ENCODE assay signal across 8 cellular contexts in the genomic region with DNA sequence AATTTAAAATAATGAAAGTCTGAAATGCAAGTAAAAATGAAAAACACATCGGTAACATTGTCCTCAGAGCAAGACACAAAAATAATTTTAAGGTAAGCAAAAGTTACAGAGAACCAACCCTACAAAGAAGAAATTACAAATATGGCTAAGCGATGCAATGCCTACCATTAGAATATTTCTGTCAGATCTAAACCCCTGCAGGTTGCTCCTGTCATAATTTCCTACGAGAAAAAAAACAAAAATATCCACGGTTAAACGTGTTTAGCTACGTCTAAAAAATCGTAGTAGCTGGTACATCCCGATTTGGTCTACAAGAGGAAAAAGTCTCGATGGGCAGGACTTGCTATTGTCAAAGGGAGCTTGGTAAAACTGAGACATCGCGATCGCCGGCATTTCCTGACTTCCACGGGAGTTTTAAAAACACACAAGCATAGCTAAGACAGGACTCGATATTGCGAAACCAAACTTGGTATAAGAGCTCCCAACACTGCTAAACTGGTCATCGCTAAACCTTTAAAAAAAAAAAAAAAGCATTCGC.
DNase-seq lines count a peak whose midpoint lies in the region; ATAC-seq and FAIRE-seq lines count a peak whose summit lies in the region.

No MANE protein-coding gene starts in this region.

- H3K27me3 Mint-ChIP-seq in stimulated activated memory B cell treated with anti-CD40 and anti-IgM and Interleukin-4, amounts not matched to agents 10 μg/mL and 1 μg/mL and 100 μg/mL, for 72 hours = no peaks in the 10 kb centered on the region

- H3K27ac ChIP-seq in angular gyrus (ENCODE audit: low read depth, low read length) = peak overlapping the region; percentile 83

- H3K27ac Mint-ChIP-seq in stimulated activated memory B cell treated with anti-CD40 and anti-IgM and Interleukin-4, amounts not matched to agents 10 μg/mL and 1 μg/mL and 100 μg/mL, for 72 hours = peak overlapping the region; percentile 100

- H3K4me3 ChIP-seq in iPS-11a (ENCODE audit: low read depth, low read length) = peak overlapping the region; percentile 47

- peaks cover 53% of the 10 kb centered on the region for H3K4me1 Mint-ChIP-seq in stimulated activated memory B cell treated with anti-CD40 and anti-IgM and Interleukin-4, amounts not matched to agents 10 μg/mL and 1 μg/mL and 100 μg/mL, for 72 hours

- peak overlapping the region; percentile 93 for H3K4me3 Mint-ChIP-seq in stimulated activated memory B cell treated with anti-CD40 and anti-IgM and Interleukin-4, amounts not matched to agents 10 μg/mL and 1 μg/mL and 100 μg/mL, for 72 hours

- FAIRE-seq in GM19239 (lab: Jason Lieb, UNC) = peak; percentile 48

- H3K9me3 Mint-ChIP-seq in stimulated activated memory B cell treated with anti-CD40 and anti-IgM and Interleukin-4, amounts not matched to agents 10 μg/mL and 1 μg/mL and 100 μg/mL, for 72 hours = no peaks in the 10 kb centered on the region

- no peaks in the 10 kb centered on the region for H3K36me3 Mint-ChIP-seq in stimulated activated memory B cell treated with anti-CD40 and anti-IgM and Interleukin-4, amounts not matched to agents 10 μg/mL and 1 μg/mL and 100 μg/mL, for 72 hours

- no peak for ATAC-seq in stimulated activated memory B cell treated with anti-CD40 and anti-IgM and Interleukin-4, amounts not matched to agents 10 μg/mL and 1 μg/mL and 100 μg/mL, for 72 hours
- no peak for ATAC-seq in GM19351 (IDR thresholded peaks at IDR 0.05; ENCODE audit: unreplicated experiment)
- no peak for ATAC-seq in HG03280 (IDR thresholded peaks at IDR 0.05; ENCODE audit: unreplicated experiment)

- DNase-seq in GM19239 (ENCODE audit: insufficient read length, low spot score) (no peak), NCI-H69 (lab: John Stamatoyannopoulos, UW) (peak; percentile 21), COLO829 (ENCODE audit: low spot score) (no peak)
